ENCODE assay signal across 3 cellular contexts in genomic region chr2:238997137-238997390, GRCh38.
TF ChIP-seq lines count a peak whose summit lies in the region.

No MANE protein-coding gene starts in this region.

TF ChIP-seq in SK-N-SH, 30 proteins besides CTCF, POLR2A, EP300 and RAD21:
- TF ChIP-seq SMC3 (IDR thresholded peaks at IDR 0.05; ENCODE audit: low read depth, low read length) (no peak), TEAD4 (IDR thresholded peaks at IDR 0.05; ENCODE audit: borderline replicate concordance, insufficient read depth) (no peak), GABPA (IDR thresholded peaks at IDR 0.05; ENCODE audit: low read depth) (no peak), NRF1 (IDR thresholded peaks at IDR 0.05; ENCODE audit: low read depth, low read length) (no peak), PBX3 (IDR thresholded peaks at IDR 0.05) (no peak), GATA2 (CRISPR knock-in tag; IDR thresholded peaks at IDR 0.05) (no peak)
TF ChIP-seq in SK-N-SH: peak in this region for 0.

TF ChIP-seq in SK-N-SH treated with all-trans-retinoic acid at 6 μM for 48 hours, 23 proteins besides CTCF, POLR2A, EP300 and RAD21:
- TF ChIP-seq CSRNP3 (CRISPR knock-in tag; IDR thresholded peaks at IDR 0.05) (no peak), ZNF70 (CRISPR knock-in tag; IDR thresholded peaks at IDR 0.05) (no peak), TSHZ2 (CRISPR knock-in tag; IDR thresholded peaks at IDR 0.05) (no peak), TCF4 (CRISPR knock-in tag; IDR thresholded peaks at IDR 0.05; ENCODE audit: borderline replicate concordance) (no peak), ZFP3 (CRISPR knock-in tag; IDR thresholded peaks at IDR 0.05) (no peak), ZC3H10 (CRISPR knock-in tag; IDR thresholded peaks at IDR 0.05) (no peak), TOX (CRISPR knock-in tag; IDR thresholded peaks at IDR 0.05; ENCODE audit: borderline replicate concordance) (no peak), ZNF565 (CRISPR knock-in tag; conservative IDR thresholded peaks at IDR 0.05; ENCODE audit: low read depth) (no peak), CSDC2 (CRISPR knock-in tag; IDR thresholded peaks at IDR 0.05) (no peak), BACH2 (CRISPR knock-in tag; IDR thresholded peaks at IDR 0.05; ENCODE audit: borderline replicate concordance) (no peak), SNAI2 (CRISPR knock-in tag; IDR thresholded peaks at IDR 0.05) (no peak), ISL1 (CRISPR knock-in tag; IDR thresholded peaks at IDR 0.05) (no peak), POU6F1 (CRISPR knock-in tag; IDR thresholded peaks at IDR 0.05; ENCODE audit: borderline replicate concordance, low read depth) (no peak), CREB5 (CRISPR knock-in tag; IDR thresholded peaks at IDR 0.05; ENCODE audit: low read depth) (no peak), ZNF8 (CRISPR knock-in tag; IDR thresholded peaks at IDR 0.05) (no peak), OSR1 (CRISPR knock-in tag; IDR thresholded peaks at IDR 0.05) (no peak), PPARA (CRISPR knock-in tag; IDR thresholded peaks at IDR 0.05; ENCODE audit: borderline replicate concordance) (no peak), GLIS3 (CRISPR knock-in tag; IDR thresholded peaks at IDR 0.05) (no peak), ZFP30 (CRISPR knock-in tag; IDR thresholded peaks at IDR 0.05) (no peak)

TF ChIP-seq in H1, 55 proteins besides CTCF, POLR2A, EP300 and RAD21:
- TF ChIP-seq CBX5 (IDR thresholded peaks at IDR 0.05; ENCODE audit: low read depth, low read length) (no peak), SIN3A (conservative IDR thresholded peaks at IDR 0.05 in 1 of 2, IDR thresholded peaks at IDR 0.05 in 1 of 2; ENCODE audit: low read depth in 1 of 2, low read length in 2 of 2) (no peak), GTF2F1 (IDR thresholded peaks at IDR 0.05; ENCODE audit: borderline replicate concordance, low read depth, low read length) (no peak), USF2 (IDR thresholded peaks at IDR 0.05; ENCODE audit: low read length) (no peak), CHD7 (IDR thresholded peaks at IDR 0.05; ENCODE audit: insufficient replicate concordance, low read length) (no peak), CREB1 (IDR thresholded peaks at IDR 0.05) (no peak), EGR1 (IDR thresholded peaks at IDR 0.05; ENCODE audit: borderline replicate concordance, low read depth, low read length) (no peak)
TF ChIP-seq in H1: peak in this region for 0.
